Comparison of ENCODE assay signal across 33 cellular contexts in genomic region chr2:101196220-101196661, GRCh38.
"Had no signal": no experiment of that assay in that cellular context is flagged by ENCODE, and none has a peak within 500 bp of the region (broad histone marks: within the 10 kb centered on the region; RNA-seq: fewer than 3 reads in every experiment).

No MANE protein-coding gene starts in this region.

- H3K27ac Mint-ChIP-seq: activated T-helper 1 cell treated with anti-CD3 and anti-CD28 coated beads, Interleukin-12 subunit alpha, Interleukin-12 subunit beta, Interleukin-2, Interleukin-4 antibody, amounts not matched to agents 30 ng/mL and 10 ng/mL and 1 ng/mL, durations not matched to agents 14 hours and 24 hours and 36 hours; endodermal cell; naive thymus-derived CD4-positive, alpha-beta T cell; progenitor cell of endocrine pancreas; stimulated activated memory B cell treated with anti-CD40 and anti-IgM and Interleukin-4, amounts not matched to agents 10 μg/mL and 1 μg/mL and 100 μg/mL, for 72 hours; stimulated activated naive CD8-positive, alpha-beta T cell treated with anti-CD3 and anti-CD28 coated beads, Interleukin-15, amount 100 ng/mL, for 72 hours; T-helper 17 cell; type B pancreatic cell had no signal

- FAIRE-seq: astrocyte had no signal

- ATAC-seq: activated CD4-positive, CD25-positive, alpha-beta regulatory T cell treated with anti-CD3 and anti-CD28 coated beads, Interleukin-2, amount 50 U/mL, for 24 hours; foreskin keratinocyte; heart right ventricle; naive thymus-derived CD4-positive, alpha-beta T cell; stimulated activated memory B cell treated with anti-CD40 and anti-IgM and Interleukin-4, amounts not matched to agents 10 μg/mL and 1 μg/mL and 100 μg/mL, for 72 hours; stimulated activated naive CD8-positive, alpha-beta T cell treated with anti-CD3 and anti-CD28 coated beads, Interleukin-15, amount 100 ng/mL, for 72 hours; T-helper 17 cell had no signal

- H3K4me1 Mint-ChIP-seq: naive thymus-derived CD4-positive, alpha-beta T cell; stimulated activated naive CD8-positive, alpha-beta T cell treated with anti-CD3 and anti-CD28 coated beads, Interleukin-15, amount 100 ng/mL, for 72 hours; T-helper 17 cell had no signal

- H3K9me3 ChIP-seq: esophagus muscularis mucosa, heart right ventricle, left ventricle myocardium inferior, ovary, sigmoid colon, vagina had no signal

- H3K36me3 Mint-ChIP-seq: naive thymus-derived CD4-positive, alpha-beta T cell; stimulated activated memory B cell treated with anti-CD40 and anti-IgM and Interleukin-4, amounts not matched to agents 10 μg/mL and 1 μg/mL and 100 μg/mL, for 72 hours; type B pancreatic cell had no signal

- H3K4me2 ChIP-seq: smooth muscle cell had no signal

- H3K36me3 ChIP-seq: brain microvascular endothelial cell, esophagus muscularis mucosa, heart right ventricle, left ventricle myocardium inferior, ovary, sigmoid colon, vagina, WERI-Rb-1 had no signal

- H3K27me3 ChIP-seq: brain microvascular endothelial cell, esophagus muscularis mucosa, foreskin keratinocyte, heart right ventricle, ovary, sigmoid colon, vagina had no signal

- H3K4me3 Mint-ChIP-seq: activated T-helper 1 cell treated with anti-CD3 and anti-CD28 coated beads, Interleukin-12 subunit alpha, Interleukin-12 subunit beta, Interleukin-2, Interleukin-4 antibody, amounts not matched to agents 30 ng/mL and 10 ng/mL and 1 ng/mL, durations not matched to agents 14 hours and 24 hours and 36 hours; endodermal cell; naive thymus-derived CD4-positive, alpha-beta T cell; stimulated activated memory B cell treated with anti-CD40 and anti-IgM and Interleukin-4, amounts not matched to agents 10 μg/mL and 1 μg/mL and 100 μg/mL, for 72 hours; stimulated activated naive CD8-positive, alpha-beta T cell treated with anti-CD3 and anti-CD28 coated beads, Interleukin-15, amount 100 ng/mL, for 72 hours; T-helper 17 cell; type B pancreatic cell had no signal

- H3K27ac ChIP-seq: brain microvascular endothelial cell, esophagus muscularis mucosa, foreskin keratinocyte, heart right ventricle, left ventricle myocardium inferior, ovary, sigmoid colon, vagina, WERI-Rb-1 had no signal

- H3K4me3 ChIP-seq: esophagus muscularis mucosa, heart right ventricle, left ventricle myocardium inferior, ovary, sigmoid colon, smooth muscle cell, vagina had no signal

- H3K27me3 Mint-ChIP-seq: progenitor cell of endocrine pancreas; stimulated activated memory B cell treated with anti-CD40 and anti-IgM and Interleukin-4, amounts not matched to agents 10 μg/mL and 1 μg/mL and 100 μg/mL, for 72 hours; stimulated activated naive CD8-positive, alpha-beta T cell treated with anti-CD3 and anti-CD28 coated beads, Interleukin-15, amount 100 ng/mL, for 72 hours; type B pancreatic cell had no signal

- H3K9me3 Mint-ChIP-seq: activated T-helper 1 cell treated with anti-CD3 and anti-CD28 coated beads, Interleukin-12 subunit alpha, Interleukin-12 subunit beta, Interleukin-2, Interleukin-4 antibody, amounts not matched to agents 30 ng/mL and 10 ng/mL and 1 ng/mL, durations not matched to agents 14 hours and 24 hours and 36 hours; endodermal cell; stimulated activated memory B cell treated with anti-CD40 and anti-IgM and Interleukin-4, amounts not matched to agents 10 μg/mL and 1 μg/mL and 100 μg/mL, for 72 hours; stimulated activated naive CD8-positive, alpha-beta T cell treated with anti-CD3 and anti-CD28 coated beads, Interleukin-15, amount 100 ng/mL, for 72 hours; type B pancreatic cell had no signal

- DNase-seq: activated CD4-positive, alpha-beta T cell treated with anti-CD3 and anti-CD28 coated beads for 48 hours; activated CD4-positive, alpha-beta T cell treated with anti-CD3 and anti-CD28 coated beads, Interleukin-2, amount 50 U/mL, for 48 hours; activated CD8-positive, alpha-beta memory T cell treated with anti-CD3 and anti-CD28 coated beads, Interleukin-2, amount 50 U/mL, for 4 hours; activated effector memory CD4-positive, alpha-beta T cell treated with anti-CD3 and anti-CD28 coated beads, Interleukin-2, amount 50 U/mL, for 16 hours; activated naive CD4-positive, alpha-beta T cell treated with anti-CD3 and anti-CD28 coated beads, Interleukin-2, amount 50 U/mL, for 16 hours; activated T-cell treated with anti-CD3 and anti-CD28 coated beads, Interleukin-2, amount 50 U/mL, for 1 hour; amniotic stem cell; brain microvascular endothelial cell; central memory CD4-positive, alpha-beta T cell; endodermal cell; foreskin keratinocyte; heart right ventricle; left ventricle myocardium inferior; naive thymus-derived CD4-positive, alpha-beta T cell; ovary; sigmoid colon; stimulated activated CD4-positive, alpha-beta T cell treated with anti-CD3 and anti-CD28 coated beads, Interleukin-1b, Interleukin-23, amount 100 ng/mL, for 48 hours; stimulated activated CD4-positive, alpha-beta T cell treated with anti-CD3 and anti-CD28 coated beads, Interleukin-4, amount 100 ng/mL, for 4 hours; stimulated activated CD8-positive, alpha-beta memory T cell treated with anti-CD3 and anti-CD28 coated beads, Interleukin-4, amount 100 ng/mL, for 48 hours; stimulated activated naive CD8-positive, alpha-beta T cell treated with anti-CD3 and anti-CD28 coated beads, Interleukin-15, amount 100 ng/mL, for 72 hours; substantia nigra; T-helper 17 cell; T1000; WERI-Rb-1 had no signal

- H3K4me1 ChIP-seq: sigmoid colon had no signal
